In genomic region chr7:128531105-128531954, GRCh38 we compare ENCODE assay signal across 8 cellular contexts. TPM values are rescaled to one million over a fixed set of nuclear protein-coding genes. Genes with fewer than 3 reads are reported as not detected.
DNase-seq lines count a peak whose midpoint lies in the region; ATAC-seq and TF ChIP-seq lines count a peak whose summit lies in the region.
"Not testable (repeated sequence)": the region's sequence is repeated elsewhere in the genome, so short reads cannot be mapped to it uniquely, and the experiment has no call there.

No MANE protein-coding gene starts in this region.

- H3K36me3 ChIP-seq in prostate gland, result not testable (repeated sequence)
- peaks cover 0 to 20% (median 0%) of the 10 kb centered on the region in 4 donors for H3K36me3 ChIP-seq in upper lobe of left lung

- in situ Hi-C loops in GM13976 (cut with MboI; ENCODE audit: low sequenced_read_pairs, unreplicated experiment), result not testable (repeated sequence)

- peaks cover 17% of the 10 kb centered on the region for H3K36me3 Mint-ChIP-seq in T-helper 1 cell treated with Interleukin-12 subunit alpha and Interleukin-12 subunit beta and Interleukin-4 antibody, amounts not matched to agents 30 μg/mL and 1 μg/mL, for 36 hours (ENCODE audit: low read depth)

- TF ChIP-seq POLR2A in prostate gland (IDR thresholded peaks at IDR 0.05) (peak; percentile 48), upper lobe of left lung (IDR thresholded peaks at IDR 0.05) (peak in 1 of 4 donors; percentile 59)

- peak overlapping the region; percentile 81 to 89 for H3K4me3 ChIP-seq in prostate gland
- peak overlapping the region; percentile 63 to 88 (median 78) for H3K4me3 ChIP-seq in upper lobe of left lung

- DNase-seq in GM13976 (ENCODE audit: low spot score), result peak; percentile 94
- peak; percentile 91 for DNase-seq in NCI-H146 (lab: John Stamatoyannopoulos, UW)
- peak; percentile 55 for DNase-seq in amniotic stem cell (lab: John Stamatoyannopoulos, UW)
- DNase-seq in left ventricle myocardium superior, result peak; percentile 94
- peak; percentile 69 for DNase-seq in prostate gland (ENCODE audit: low spot score)
- DNase-seq in upper lobe of left lung, result peak; percentile 59 to 96

- H3K4me1 Mint-ChIP-seq in T-helper 1 cell treated with Interleukin-12 subunit alpha and Interleukin-12 subunit beta and Interleukin-4 antibody, amounts not matched to agents 30 μg/mL and 1 μg/mL, for 36 hours (ENCODE audit: low read depth), result peaks cover 30% of the 10 kb centered on the region

- not testable (repeated sequence) for H3K4me1 ChIP-seq in prostate gland (replicated peaks)
- H3K4me1 ChIP-seq in upper lobe of left lung, result peaks cover 9 to 25% (median 19%) of the 10 kb centered on the region in 4 donors

- not testable (repeated sequence) for H3K9me3 Mint-ChIP-seq in T-helper 1 cell treated with Interleukin-12 subunit alpha and Interleukin-12 subunit beta and Interleukin-4 antibody, amounts not matched to agents 30 μg/mL and 1 μg/mL, for 36 hours

- not testable (repeated sequence) for H3K9me3 ChIP-seq in prostate gland, upper lobe of left lung

- not testable (repeated sequence) for TF ChIP-seq CTCF in GM13976 (IDR thresholded peaks at IDR 0.05; ENCODE audit: borderline replicate concordance, control extremely low read depth, extremely low read depth, insufficient read depth, missing control alignments); upper lobe of left lung (IDR thresholded peaks at IDR 0.05)
- TF ChIP-seq CTCF in prostate gland (IDR thresholded peaks at IDR 0.05), result peak in 2 of 4 experiments; percentile 3 to 6

- H3K27ac Mint-ChIP-seq in T-helper 1 cell treated with Interleukin-12 subunit alpha and Interleukin-12 subunit beta and Interleukin-4 antibody, amounts not matched to agents 30 μg/mL and 1 μg/mL, for 36 hours, result not testable (repeated sequence)

- not testable (repeated sequence) for TF ChIP-seq EP300 in upper lobe of left lung (IDR thresholded peaks at IDR 0.05)

- peak; percentile 64 for ATAC-seq in HG02884 (IDR thresholded peaks at IDR 0.05; ENCODE audit: unreplicated experiment)
- peak; percentile 94 for ATAC-seq in left ventricle myocardium superior
- peak; percentile 93 to 96 for ATAC-seq in upper lobe of left lung (ENCODE audit: low FRiP score in 2 of 2)

- under 1% methylated on average over 74 of the region's 92 CpGs for WGBS in prostate gland
- WGBS in upper lobe of left lung, 2 donors, result 0% methylated on average over 46 of the region's 92 CpGs; no CpG with 5 or more reads in 1 of the 2 donors

- H3K4me3 Mint-ChIP-seq in T-helper 1 cell treated with Interleukin-12 subunit alpha and Interleukin-12 subunit beta and Interleukin-4 antibody, amounts not matched to agents 30 μg/mL and 1 μg/mL, for 36 hours, result peak overlapping the region; percentile 61

- intact Hi-C loops in left ventricle myocardium superior (cut with micrococcal nuclease); prostate gland (cut with DNase I): not testable (repeated sequence)

- not testable (repeated sequence) for H3K27me3 ChIP-seq in prostate gland (replicated peaks; ENCODE audit: insufficient read depth); upper lobe of left lung

- peak overlapping the region; percentile 99 for H3K27ac ChIP-seq in prostate gland
- H3K27ac ChIP-seq in upper lobe of left lung, result peak overlapping the region; percentile 97 to 100 (median 99)

- H3K27me3 Mint-ChIP-seq in T-helper 1 cell treated with Interleukin-12 subunit alpha and Interleukin-12 subunit beta and Interleukin-4 antibody, amounts not matched to agents 30 μg/mL and 1 μg/mL, for 36 hours (ENCODE audit: low read depth), result not testable (repeated sequence)

RNA-seq across cellular contexts. Expression of gene METTL2B, which starts 54.8 kb away (rescaled TPM):
- total RNA-seq in left ventricle myocardium superior (19.4 TPM), prostate gland (10 to 100 TPM; 16.2 to 28.9 TPM), upper lobe of left lung (10 to 100 TPM; 17.8 to 24.5 (median 21.2) TPM)

Comparison
In these comparisons a context has a peak if more than half of its experiments do, and no peak if none do; other contexts are left out.
1. Peak in every context shown above with its lines: DNase-seq, ATAC-seq, H3K4me3 ChIP-seq and H3K27ac ChIP-seq.